In the genomic region with DNA sequence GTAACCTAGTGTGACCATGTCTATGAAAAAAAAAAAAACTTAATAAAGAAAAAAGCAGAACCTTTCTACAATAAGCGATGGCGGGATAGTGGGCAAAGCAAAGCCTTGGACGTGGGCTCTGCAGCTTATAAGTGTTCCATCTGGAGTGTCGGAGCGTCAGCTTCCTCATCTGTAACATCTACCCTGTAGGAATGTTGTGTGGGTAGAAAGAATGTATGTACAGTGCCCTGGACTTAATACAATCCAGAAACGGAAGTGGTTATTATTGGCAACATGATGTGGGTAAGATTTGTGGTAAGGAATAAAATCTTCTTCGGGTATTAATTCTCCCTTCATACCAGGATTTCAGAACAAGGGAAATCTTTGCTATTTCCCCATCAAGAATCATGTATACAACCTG, we compare ENCODE assay signal across 1 cellular context.
TF ChIP-seq lines count a peak whose summit lies in the region.

No MANE protein-coding gene starts in this region.

TF ChIP-seq in WTC11, 78 proteins besides CTCF, POLR2A, EP300 and RAD21 (continued from another document):
- TF ChIP-seq, protein P1, sequence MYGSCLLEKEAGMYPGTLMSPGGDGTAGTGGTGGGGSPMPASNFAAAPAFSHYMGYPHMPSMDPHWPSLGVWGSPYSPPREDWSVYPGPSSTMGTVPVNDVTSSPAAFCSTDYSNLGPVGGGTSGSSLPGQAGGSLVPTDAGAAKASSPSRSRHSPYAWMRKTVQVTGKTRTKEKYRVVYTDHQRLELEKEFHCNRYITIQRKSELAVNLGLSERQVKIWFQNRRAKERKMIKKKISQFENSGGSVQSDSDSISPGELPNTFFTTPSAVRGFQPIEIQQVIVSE (CRISPR knock-in tag; IDR thresholded peaks at IDR 0.05; ENCODE audit: borderline replicate concordance) = no peak
- no peak for TF ChIP-seq MYBL2 (CRISPR knock-in tag; IDR thresholded peaks at IDR 0.05)
- TF ChIP-seq TP53 (CRISPR knock-in tag; IDR thresholded peaks at IDR 0.05) = no peak
- TF ChIP-seq, protein P2, sequence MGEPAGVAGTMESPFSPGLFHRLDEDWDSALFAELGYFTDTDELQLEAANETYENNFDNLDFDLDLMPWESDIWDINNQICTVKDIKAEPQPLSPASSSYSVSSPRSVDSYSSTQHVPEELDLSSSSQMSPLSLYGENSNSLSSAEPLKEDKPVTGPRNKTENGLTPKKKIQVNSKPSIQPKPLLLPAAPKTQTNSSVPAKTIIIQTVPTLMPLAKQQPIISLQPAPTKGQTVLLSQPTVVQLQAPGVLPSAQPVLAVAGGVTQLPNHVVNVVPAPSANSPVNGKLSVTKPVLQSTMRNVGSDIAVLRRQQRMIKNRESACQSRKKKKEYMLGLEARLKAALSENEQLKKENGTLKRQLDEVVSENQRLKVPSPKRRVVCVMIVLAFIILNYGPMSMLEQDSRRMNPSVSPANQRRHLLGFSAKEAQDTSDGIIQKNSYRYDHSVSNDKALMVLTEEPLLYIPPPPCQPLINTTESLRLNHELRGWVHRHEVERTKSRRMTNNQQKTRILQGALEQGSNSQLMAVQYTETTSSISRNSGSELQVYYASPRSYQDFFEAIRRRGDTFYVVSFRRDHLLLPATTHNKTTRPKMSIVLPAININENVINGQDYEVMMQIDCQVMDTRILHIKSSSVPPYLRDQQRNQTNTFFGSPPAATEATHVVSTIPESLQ (CRISPR knock-in tag; IDR thresholded peaks at IDR 0.05) = no peak
- TF ChIP-seq, protein P3, sequence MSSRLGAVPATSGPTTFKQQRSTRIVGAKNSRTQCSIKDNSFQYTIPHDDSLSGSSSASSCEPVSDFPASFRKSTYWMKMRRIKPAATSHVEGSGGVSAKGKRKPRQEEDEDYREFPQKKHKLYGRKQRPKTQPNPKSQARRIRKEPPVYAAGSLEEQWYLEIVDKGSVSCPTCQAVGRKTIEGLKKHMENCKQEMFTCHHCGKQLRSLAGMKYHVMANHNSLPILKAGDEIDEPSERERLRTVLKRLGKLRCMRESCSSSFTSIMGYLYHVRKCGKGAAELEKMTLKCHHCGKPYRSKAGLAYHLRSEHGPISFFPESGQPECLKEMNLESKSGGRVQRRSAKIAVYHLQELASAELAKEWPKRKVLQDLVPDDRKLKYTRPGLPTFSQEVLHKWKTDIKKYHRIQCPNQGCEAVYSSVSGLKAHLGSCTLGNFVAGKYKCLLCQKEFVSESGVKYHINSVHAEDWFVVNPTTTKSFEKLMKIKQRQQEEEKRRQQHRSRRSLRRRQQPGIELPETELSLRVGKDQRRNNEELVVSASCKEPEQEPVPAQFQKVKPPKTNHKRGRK (CRISPR knock-in tag; IDR thresholded peaks at IDR 0.05; ENCODE audit: borderline replicate concordance) = no peak
- TF ChIP-seq, protein P4, sequence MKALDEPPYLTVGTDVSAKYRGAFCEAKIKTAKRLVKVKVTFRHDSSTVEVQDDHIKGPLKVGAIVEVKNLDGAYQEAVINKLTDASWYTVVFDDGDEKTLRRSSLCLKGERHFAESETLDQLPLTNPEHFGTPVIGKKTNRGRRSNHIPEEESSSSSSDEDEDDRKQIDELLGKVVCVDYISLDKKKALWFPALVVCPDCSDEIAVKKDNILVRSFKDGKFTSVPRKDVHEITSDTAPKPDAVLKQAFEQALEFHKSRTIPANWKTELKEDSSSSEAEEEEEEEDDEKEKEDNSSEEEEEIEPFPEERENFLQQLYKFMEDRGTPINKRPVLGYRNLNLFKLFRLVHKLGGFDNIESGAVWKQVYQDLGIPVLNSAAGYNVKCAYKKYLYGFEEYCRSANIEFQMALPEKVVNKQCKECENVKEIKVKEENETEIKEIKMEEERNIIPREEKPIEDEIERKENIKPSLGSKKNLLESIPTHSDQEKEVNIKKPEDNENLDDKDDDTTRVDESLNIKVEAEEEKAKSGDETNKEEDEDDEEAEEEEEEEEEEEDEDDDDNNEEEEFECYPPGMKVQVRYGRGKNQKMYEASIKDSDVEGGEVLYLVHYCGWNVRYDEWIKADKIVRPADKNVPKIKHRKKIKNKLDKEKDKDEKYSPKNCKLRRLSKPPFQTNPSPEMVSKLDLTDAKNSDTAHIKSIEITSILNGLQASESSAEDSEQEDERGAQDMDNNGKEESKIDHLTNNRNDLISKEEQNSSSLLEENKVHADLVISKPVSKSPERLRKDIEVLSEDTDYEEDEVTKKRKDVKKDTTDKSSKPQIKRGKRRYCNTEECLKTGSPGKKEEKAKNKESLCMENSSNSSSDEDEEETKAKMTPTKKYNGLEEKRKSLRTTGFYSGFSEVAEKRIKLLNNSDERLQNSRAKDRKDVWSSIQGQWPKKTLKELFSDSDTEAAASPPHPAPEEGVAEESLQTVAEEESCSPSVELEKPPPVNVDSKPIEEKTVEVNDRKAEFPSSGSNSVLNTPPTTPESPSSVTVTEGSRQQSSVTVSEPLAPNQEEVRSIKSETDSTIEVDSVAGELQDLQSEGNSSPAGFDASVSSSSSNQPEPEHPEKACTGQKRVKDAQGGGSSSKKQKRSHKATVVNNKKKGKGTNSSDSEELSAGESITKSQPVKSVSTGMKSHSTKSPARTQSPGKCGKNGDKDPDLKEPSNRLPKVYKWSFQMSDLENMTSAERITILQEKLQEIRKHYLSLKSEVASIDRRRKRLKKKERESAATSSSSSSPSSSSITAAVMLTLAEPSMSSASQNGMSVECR (CRISPR knock-in tag; IDR thresholded peaks at IDR 0.05; ENCODE audit: borderline replicate concordance) = no peak
- TF ChIP-seq, protein P5, sequence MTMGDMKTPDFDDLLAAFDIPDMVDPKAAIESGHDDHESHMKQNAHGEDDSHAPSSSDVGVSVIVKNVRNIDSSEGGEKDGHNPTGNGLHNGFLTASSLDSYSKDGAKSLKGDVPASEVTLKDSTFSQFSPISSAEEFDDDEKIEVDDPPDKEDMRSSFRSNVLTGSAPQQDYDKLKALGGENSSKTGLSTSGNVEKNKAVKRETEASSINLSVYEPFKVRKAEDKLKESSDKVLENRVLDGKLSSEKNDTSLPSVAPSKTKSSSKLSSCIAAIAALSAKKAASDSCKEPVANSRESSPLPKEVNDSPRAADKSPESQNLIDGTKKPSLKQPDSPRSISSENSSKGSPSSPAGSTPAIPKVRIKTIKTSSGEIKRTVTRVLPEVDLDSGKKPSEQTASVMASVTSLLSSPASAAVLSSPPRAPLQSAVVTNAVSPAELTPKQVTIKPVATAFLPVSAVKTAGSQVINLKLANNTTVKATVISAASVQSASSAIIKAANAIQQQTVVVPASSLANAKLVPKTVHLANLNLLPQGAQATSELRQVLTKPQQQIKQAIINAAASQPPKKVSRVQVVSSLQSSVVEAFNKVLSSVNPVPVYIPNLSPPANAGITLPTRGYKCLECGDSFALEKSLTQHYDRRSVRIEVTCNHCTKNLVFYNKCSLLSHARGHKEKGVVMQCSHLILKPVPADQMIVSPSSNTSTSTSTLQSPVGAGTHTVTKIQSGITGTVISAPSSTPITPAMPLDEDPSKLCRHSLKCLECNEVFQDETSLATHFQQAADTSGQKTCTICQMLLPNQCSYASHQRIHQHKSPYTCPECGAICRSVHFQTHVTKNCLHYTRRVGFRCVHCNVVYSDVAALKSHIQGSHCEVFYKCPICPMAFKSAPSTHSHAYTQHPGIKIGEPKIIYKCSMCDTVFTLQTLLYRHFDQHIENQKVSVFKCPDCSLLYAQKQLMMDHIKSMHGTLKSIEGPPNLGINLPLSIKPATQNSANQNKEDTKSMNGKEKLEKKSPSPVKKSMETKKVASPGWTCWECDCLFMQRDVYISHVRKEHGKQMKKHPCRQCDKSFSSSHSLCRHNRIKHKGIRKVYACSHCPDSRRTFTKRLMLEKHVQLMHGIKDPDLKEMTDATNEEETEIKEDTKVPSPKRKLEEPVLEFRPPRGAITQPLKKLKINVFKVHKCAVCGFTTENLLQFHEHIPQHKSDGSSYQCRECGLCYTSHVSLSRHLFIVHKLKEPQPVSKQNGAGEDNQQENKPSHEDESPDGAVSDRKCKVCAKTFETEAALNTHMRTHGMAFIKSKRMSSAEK (CRISPR knock-in tag; IDR thresholded peaks at IDR 0.05; ENCODE audit: borderline replicate concordance) = no peak
TF ChIP-seq in WTC11: peak in this region for 0.
